In the genomic region with DNA sequence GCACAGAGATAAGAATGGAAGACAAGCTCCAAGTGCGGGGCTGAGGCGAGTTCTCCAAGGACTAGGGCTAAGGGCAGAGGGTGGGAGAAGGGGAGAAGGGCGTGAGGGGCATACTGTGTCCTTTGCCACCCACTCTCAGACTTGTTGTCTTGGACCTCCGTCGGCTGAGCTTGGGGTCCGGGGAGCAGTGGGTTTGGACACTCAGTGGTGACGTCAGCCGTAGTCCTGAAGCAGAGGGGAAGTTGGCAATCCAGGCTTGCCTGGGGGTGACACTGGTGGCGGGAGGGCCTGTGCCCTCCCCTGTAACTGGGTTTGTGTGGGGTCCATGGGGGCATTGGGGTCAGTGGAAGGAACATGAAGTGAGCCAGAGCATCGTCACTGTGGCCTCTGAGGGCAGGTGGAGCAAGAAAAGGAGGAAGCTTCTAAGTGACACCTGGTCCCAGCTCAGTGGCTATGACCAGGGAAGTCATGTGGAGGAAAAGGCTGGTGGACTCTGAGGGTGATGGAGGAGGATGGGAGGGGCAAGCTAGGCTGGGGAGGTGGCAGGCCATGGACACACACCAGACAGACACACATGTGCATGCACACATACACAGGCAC, we compare ENCODE assay signal across 10 cellular contexts. TPM values are rescaled to one million over a fixed set of nuclear protein-coding genes. Genes with fewer than 3 reads are reported as not detected.
DNase-seq lines count a peak whose midpoint lies in the region; ATAC-seq, FAIRE-seq and TF ChIP-seq lines count a peak whose summit lies in the region.
"Had no signal": no experiment of that assay in that cellular context is flagged by ENCODE, and none has a peak within 500 bp of the region (broad histone marks: within the 10 kb centered on the region; RNA-seq: fewer than 3 reads in every experiment).

No MANE protein-coding gene starts in this region.

- no peak overlapping the region for H2AFZ ChIP-seq in hepatocyte
- no peak overlapping the region for H2AFZ ChIP-seq in HepG2 (ENCODE audit: low read length)

- TF ChIP-seq RAD21 in HepG2 (CRISPR knock-in tag; IDR thresholded peaks at IDR 0.05): no peak

- no peaks in the 10 kb centered on the region for H3K9me3 Mint-ChIP-seq in activated T-cell treated with anti-CD3 and anti-CD28 coated beads, Interleukin-2, amount 50 U/mL, for 72 hours
- no peaks in the 10 kb centered on the region for H3K9me3 Mint-ChIP-seq in activated CD8-positive, alpha-beta T cell treated with anti-CD3 and anti-CD28 coated beads, Interleukin-2, amount 10 ng/mL, durations not matched to agents 7 days and 5 days (ENCODE audit: insufficient read depth)

- H3K9me3 ChIP-seq in hepatocyte (ENCODE audit: low read depth) (no peaks in the 10 kb centered on the region), suprapubic skin (no peaks in the 10 kb centered on the region), HepG2 (ENCODE audit: low read length) (no peaks in the 10 kb centered on the region), gastrocnemius medialis (no peaks in the 10 kb centered on the region)

- peak overlapping the region; percentile 75 to 79 for H3K4me3 Mint-ChIP-seq in activated T-cell treated with anti-CD3 and anti-CD28 coated beads, Interleukin-2, amount 50 U/mL, for 72 hours
- no peak overlapping the region for H3K4me3 Mint-ChIP-seq in activated CD8-positive, alpha-beta T cell treated with anti-CD3 and anti-CD28 coated beads, Interleukin-2, amount 10 ng/mL, durations not matched to agents 7 days and 5 days

- peaks cover 42% of the 10 kb centered on the region for H3K4me1 ChIP-seq in hepatocyte (ENCODE audit: insufficient read depth)
- H3K4me1 ChIP-seq in suprapubic skin: peaks cover 80% of the 10 kb centered on the region
- peaks cover 32% of the 10 kb centered on the region for H3K4me1 ChIP-seq in HepG2 (ENCODE audit: insufficient read depth, low read length)
- peaks cover 52 to 68% of the 10 kb centered on the region in 2 donors for H3K4me1 ChIP-seq in gastrocnemius medialis

- intact Hi-C loops in HepG2 (cut with micrococcal nuclease; ENCODE audit: unreplicated experiment): loop anchor here (5.0 to 10.0 kb wide), 2 partner anchors 51 to 56 kb away; no protein-coding TSS in a partner anchor
- intact Hi-C loops in gastrocnemius medialis (cut with DNase I; ENCODE audit: low total_unique reads): no loop called here

- H3K27ac Mint-ChIP-seq in activated T-cell treated with anti-CD3 and anti-CD28 coated beads, Interleukin-2, amount 50 U/mL, for 72 hours: peak overlapping the region; percentile 85
- H3K27ac Mint-ChIP-seq in activated CD8-positive, alpha-beta T cell treated with anti-CD3 and anti-CD28 coated beads, Interleukin-2, amount 10 ng/mL, durations not matched to agents 7 days and 5 days: peak overlapping the region; percentile 93

- in situ Hi-C loops in HepG2 (cut with HindIII; ENCODE audit: extremely low pct_ligation_motif_present, low pct_unique_long_range_greater_than_20kb): no loop called here
- in situ Hi-C loops in gastrocnemius medialis (cut with MboI; ENCODE audit: low sequenced_read_pairs in 4 of 4): no loop called here

- no peak overlapping the region for H3K9ac ChIP-seq in HepG2 (ENCODE audit: insufficient read depth, low read depth, low read length)

- H3K27ac ChIP-seq in hepatocyte (peak overlapping the region; percentile 72), suprapubic skin (peak overlapping the region; percentile 87), HepG2 (ENCODE audit: extremely low read length, insufficient read depth, low read length) (no peak overlapping the region), gastrocnemius medialis (peak overlapping the region in 2 of 4 donors; percentile 51 to 91)

- H3K36me3 ChIP-seq in hepatocyte (replicated peaks; ENCODE audit: insufficient read depth, low read depth) (no peaks in the 10 kb centered on the region), suprapubic skin (peaks cover 22% of the 10 kb centered on the region), HepG2 (replicated peaks in 1 of 2; ENCODE audit: control insufficient read depth in 1 of 2, insufficient read depth in 2 of 2, low read length in 2 of 2) (peaks cover 7 to 21% of the 10 kb centered on the region in 2 experiments; a peak in 3 of 5 replicates), gastrocnemius medialis (peaks cover 0 to 5% of the 10 kb centered on the region in 2 donors)

- peaks cover 2 to 4% of the 10 kb centered on the region in 2 donors for H3K36me3 Mint-ChIP-seq in activated T-cell treated with anti-CD3 and anti-CD28 coated beads, Interleukin-2, amount 50 U/mL, for 72 hours (ENCODE audit: insufficient read depth in 2 of 2)
- H3K36me3 Mint-ChIP-seq in activated CD8-positive, alpha-beta T cell treated with anti-CD3 and anti-CD28 coated beads, Interleukin-2, amount 10 ng/mL, durations not matched to agents 7 days and 5 days (ENCODE audit: low read depth): peaks cover 40% of the 10 kb centered on the region

- 93% methylated on average over 10 of the region's 10 CpGs for WGBS in hepatocyte (ENCODE audit: low lambda C conversion rate, missing lambda C conversion rate)
- 84% methylated on average over 10 of the region's 10 CpGs for WGBS in suprapubic skin
- 91% methylated on average over 10 of the region's 10 CpGs for WGBS in HepG2 (ENCODE audit: low lambda C conversion rate)

- no peak for FAIRE-seq in HepG2 (lab: Jason Lieb, UNC)

- no peak for DNase-seq in activated T-cell treated with anti-CD3 and anti-CD28 coated beads, Interleukin-2, amount 50 U/mL, for 72 hours
- DNase-seq in activated T-cell treated with anti-CD3 and anti-CD28 coated beads, Interleukin-2, amount 50 U/mL, for 1 hour: no peak
- no peak for DNase-seq in activated CD8-positive, alpha-beta T cell treated with anti-CD3 and anti-CD28 coated beads, Interleukin-2, amount 10 ng/mL, durations not matched to agents 7 days and 5 days
- no peak for DNase-seq in hepatocyte (ENCODE audit: low spot score)
- DNase-seq in suprapubic skin (ENCODE audit: low spot score in 2 of 2): no peak
- no peak for DNase-seq in HepG2 (ENCODE audit: low spot score)
- DNase-seq in gastrocnemius medialis: no peak
- DNase-seq: AML-193, NCI-H226 had no signal

- no peaks in the 10 kb centered on the region for H3K9me2 ChIP-seq in hepatocyte (replicated peaks; ENCODE audit: insufficient read depth)

- TF ChIP-seq POLR2A in suprapubic skin (IDR thresholded peaks at IDR 0.05) (no peak), HepG2 (IDR thresholded peaks at IDR 0.05; ENCODE audit: insufficient read depth in 1 of 2, low read depth in 2 of 2, low read length in 2 of 2) (no peak), gastrocnemius medialis (IDR thresholded peaks at IDR 0.05) (no peak)

- TF ChIP-seq CTCF in hepatocyte (IDR thresholded peaks at IDR 0.05; ENCODE audit: poor library complexity): no peak
- TF ChIP-seq CTCF in suprapubic skin (IDR thresholded peaks at IDR 0.05): no peak
- TF ChIP-seq CTCF in HepG2 (CRISPR knock-in tag; IDR thresholded peaks at IDR 0.05): no peak
- no peak for TF ChIP-seq CTCF in gastrocnemius medialis (IDR thresholded peaks at IDR 0.05 in 4 of 5, conservative IDR thresholded peaks at IDR 0.05 in 1 of 5)

- CTCF ChIA-PET in activated CD8-positive, alpha-beta T cell treated with anti-CD3 and anti-CD28 coated beads, Interleukin-2, amount 10 ng/mL, durations not matched to agents 7 days and 5 days (lab: Charles Lee): no interaction called here
- CTCF ChIA-PET in HepG2 (lab: Yijun Ruan, JAX; ENCODE audit: low intra/inter-chr PET ratio, low total read pairs): no interaction called here

- peaks cover 68% of the 10 kb centered on the region for H3K4me1 Mint-ChIP-seq in activated T-cell treated with anti-CD3 and anti-CD28 coated beads, Interleukin-2, amount 50 U/mL, for 72 hours (ENCODE audit: low read depth)
- peaks cover 74% of the 10 kb centered on the region for H3K4me1 Mint-ChIP-seq in activated CD8-positive, alpha-beta T cell treated with anti-CD3 and anti-CD28 coated beads, Interleukin-2, amount 10 ng/mL, durations not matched to agents 7 days and 5 days (ENCODE audit: low read depth)

- H3K27me3 ChIP-seq in hepatocyte (no peaks in the 10 kb centered on the region), suprapubic skin (no peaks in the 10 kb centered on the region), HepG2 (ENCODE audit: control insufficient read depth in 1 of 2, insufficient read depth in 2 of 2, low read length in 2 of 2) (no peaks in the 10 kb centered on the region), gastrocnemius medialis (no peaks in the 10 kb centered on the region)

- no peak overlapping the region for H3K4me2 ChIP-seq in hepatocyte
- no peak overlapping the region for H3K4me2 ChIP-seq in HepG2 (ENCODE audit: low read depth, low read length)

- H3K27me3 Mint-ChIP-seq in activated T-cell treated with anti-CD3 and anti-CD28 coated beads, Interleukin-2, amount 50 U/mL, for 72 hours (ENCODE audit: low read depth): no peaks in the 10 kb centered on the region
- no peaks in the 10 kb centered on the region for H3K27me3 Mint-ChIP-seq in activated CD8-positive, alpha-beta T cell treated with anti-CD3 and anti-CD28 coated beads, Interleukin-2, amount 10 ng/mL, durations not matched to agents 7 days and 5 days (ENCODE audit: low read depth)

- no peak for TF ChIP-seq EP300 in suprapubic skin (IDR thresholded peaks at IDR 0.05)
- TF ChIP-seq EP300 in HepG2 (IDR thresholded peaks at IDR 0.05; ENCODE audit: low read depth in 2 of 2, low read length in 2 of 2): no peak
- TF ChIP-seq EP300 in HepG2 (CRISPR knock-in tag; IDR thresholded peaks at IDR 0.05; ENCODE audit: borderline replicate concordance): no peak

- H3K79me2 ChIP-seq in hepatocyte (peaks cover 92% of the 10 kb centered on the region), HepG2 (ENCODE audit: insufficient read depth, low read length) (peaks cover 70% of the 10 kb centered on the region)

- H4K20me1 ChIP-seq in hepatocyte (ENCODE audit: insufficient read depth, poor library complexity, severe bottlenecking) (peaks cover 37% of the 10 kb centered on the region), HepG2 (ENCODE audit: insufficient read depth, low read length) (no peaks in the 10 kb centered on the region; the same call in 1 of the 2 replicates)

- POLR2A ChIA-PET in activated CD8-positive, alpha-beta T cell treated with anti-CD3 and anti-CD28 coated beads, Interleukin-2, amount 10 ng/mL, durations not matched to agents 7 days and 5 days (lab: Charles Lee): no interaction called here
- POLR2A ChIA-PET in HepG2 (lab: Yijun Ruan, JAX): no interaction called here

- no peak for ATAC-seq in activated T-cell treated with anti-CD3 and anti-CD28 coated beads, Interleukin-2, amount 50 U/mL, for 72 hours (replicated peaks in 1 of 2)
- ATAC-seq in activated CD8-positive, alpha-beta T cell treated with anti-CD3 and anti-CD28 coated beads, Interleukin-2, amount 10 ng/mL, durations not matched to agents 7 days and 5 days: no peak
- ATAC-seq in HepG2: no peak
- ATAC-seq in gastrocnemius medialis: no peak
- ATAC-seq in GM18520 (IDR thresholded peaks at IDR 0.05; ENCODE audit: unreplicated experiment): no peak

- H3K4me3 ChIP-seq in hepatocyte: no peak overlapping the region
- H3K4me3 ChIP-seq in suprapubic skin: no peak overlapping the region
- H3K4me3 ChIP-seq in HepG2 (replicated peaks in 1 of 3; ENCODE audit: insufficient read depth in 1 of 3, low read depth in 2 of 3, low read length in 3 of 3): no peak overlapping the region
- H3K4me3 ChIP-seq in gastrocnemius medialis: no peak overlapping the region

- no TSS peak for BruUV-seq in HepG2 (replicated peaks; lab: Mats Ljungman, UMichigan)

RNA-seq across cellular contexts. Expression of gene CD99, which starts 17.6 kb away (rescaled TPM):
- total RNA-seq in activated T-cell treated with anti-CD3 and anti-CD28 coated beads, Interleukin-2, amount 50 U/mL, for 72 hours: 100 to 1,000 TPM; 148 to 222 TPM
- total RNA-seq in activated CD8-positive, alpha-beta T cell treated with anti-CD3 and anti-CD28 coated beads, Interleukin-2, amount 10 ng/mL, durations not matched to agents 7 days and 5 days: 100 to 1,000 TPM; 208 to 219 TPM
- 329 and 362 TPM in 2 replicates for total RNA-seq in hepatocyte
- 565 and 637 TPM in 2 replicates for polyA plus RNA-seq in hepatocyte
- total RNA-seq in suprapubic skin: 100 to 1,000 TPM; 162 to 192 (median 179) TPM
- 57.9 and 111 TPM in 2 replicates for total RNA-seq in HepG2 (2016; rRNA removed; fragmentation: Illumina TruSeq; extraction: Trizol)
- total RNA-seq in HepG2 (2016; cell fraction: cytosol; rRNA removed; fragmentation: Illumina TruSeq; extraction: Trizol; ENCODE audit: low read depth): 64.5 and 76.9 TPM in 2 replicates
- 52.0 and 103 TPM in 2 replicates for total RNA-seq in HepG2 (2016; cell fraction: insoluble cytoplasmic fraction; rRNA removed; fragmentation: Illumina TruSeq; extraction: Trizol)
- total RNA-seq in HepG2 (2016; cell fraction: membrane; rRNA removed; fragmentation: Illumina TruSeq; extraction: Trizol): 78.1 and 98.3 TPM in 2 replicates
- total RNA-seq in HepG2 (2016; cell fraction: nucleus; rRNA removed; fragmentation: Illumina TruSeq; extraction: Trizol): 96.6 and 113 TPM in 2 replicates
- polyA plus RNA-seq in HepG2 (2011; rRNA removed): 77.7 and 78.8 TPM in 2 replicates
- 125 and 154 TPM in 2 replicates for polyA plus RNA-seq in HepG2 (2011; cell fraction: cytosol; rRNA removed)
- 95.3 and 97.6 TPM in 2 replicates for polyA plus RNA-seq in HepG2 (2011; cell fraction: nucleus; rRNA removed)
- polyA plus RNA-seq in HepG2 (2012): 165 and 308 TPM in 2 replicates
- polyA plus RNA-seq in HepG2 (2016; cell fraction: cytosol; fragmentation: Illumina TruSeq; extraction: Trizol; ENCODE audit: low read depth): 210 and 248 TPM in 2 replicates
- polyA plus RNA-seq in HepG2 (2016; cell fraction: insoluble cytoplasmic fraction; fragmentation: Illumina TruSeq; extraction: Trizol; ENCODE audit: low read depth): 125 and 147 TPM in 2 replicates
- 191 and 218 TPM in 2 replicates for polyA plus RNA-seq in HepG2 (2016; cell fraction: membrane; fragmentation: Illumina TruSeq; extraction: Trizol; ENCODE audit: low read depth)
- polyA plus RNA-seq in HepG2 (2016; cell fraction: nucleus; fragmentation: Illumina TruSeq; extraction: Trizol; ENCODE audit: insufficient read depth, low read depth): 304 and 330 TPM in 2 replicates
- 27.9 and 30.5 TPM in 2 replicates for polyA minus RNA-seq in HepG2 (2011; rRNA and poly(A)+ RNA removed; ENCODE audit: low replicate concordance)
- polyA minus RNA-seq in HepG2 (2011; cell fraction: cytosol; rRNA and poly(A)+ RNA removed): 59.3 and 60.8 TPM in 2 replicates
- 32.6 TPM in 2 replicates for polyA minus RNA-seq in HepG2 (2011; cell fraction: nucleus; rRNA and poly(A)+ RNA removed)
- total RNA-seq in gastrocnemius medialis: 100 to 1,000 TPM; 110 to 207 (median 133) TPM

RNA-seq across cellular contexts. Expression of gene XG, which starts 43.1 kb away (rescaled TPM):
- not detected for total RNA-seq in activated T-cell treated with anti-CD3 and anti-CD28 coated beads, Interleukin-2, amount 50 U/mL, for 72 hours
- total RNA-seq in activated CD8-positive, alpha-beta T cell treated with anti-CD3 and anti-CD28 coated beads, Interleukin-2, amount 10 ng/mL, durations not matched to agents 7 days and 5 days: not detected
- 0.12 and 0.53 TPM in 2 replicates for total RNA-seq in hepatocyte
- 0.15 and 0.64 TPM in 2 replicates for polyA plus RNA-seq in hepatocyte
- 10 to 100 TPM; 17.7 to 75.4 (median 38.7) TPM for total RNA-seq in suprapubic skin
- not detected in 2 replicates for total RNA-seq in HepG2 (2016; rRNA removed; fragmentation: Illumina TruSeq; extraction: Trizol)
- total RNA-seq in HepG2 (2016; cell fraction: cytosol; rRNA removed; fragmentation: Illumina TruSeq; extraction: Trizol; ENCODE audit: low read depth): not detected in 2 replicates
- total RNA-seq in HepG2 (2016; cell fraction: insoluble cytoplasmic fraction; rRNA removed; fragmentation: Illumina TruSeq; extraction: Trizol): not detected in 2 replicates
- total RNA-seq in HepG2 (2016; cell fraction: membrane; rRNA removed; fragmentation: Illumina TruSeq; extraction: Trizol): not detected in 2 replicates
- not detected in 2 replicates for total RNA-seq in HepG2 (2016; cell fraction: nucleus; rRNA removed; fragmentation: Illumina TruSeq; extraction: Trizol)
- not detected in 2 replicates for polyA plus RNA-seq in HepG2 (2011; rRNA removed)
- not detected in 2 replicates for polyA plus RNA-seq in HepG2 (2011; cell fraction: cytosol; rRNA removed)
- polyA plus RNA-seq in HepG2 (2011; cell fraction: nucleus; rRNA removed): not detected in 2 replicates
- 0.07 TPM in 1 of 2 replicates, not detected in the other for polyA plus RNA-seq in HepG2 (2012)
- not detected in 2 replicates for polyA plus RNA-seq in HepG2 (2016; cell fraction: cytosol; fragmentation: Illumina TruSeq; extraction: Trizol; ENCODE audit: low read depth)
- polyA plus RNA-seq in HepG2 (2016; cell fraction: insoluble cytoplasmic fraction; fragmentation: Illumina TruSeq; extraction: Trizol; ENCODE audit: low read depth): not detected in 2 replicates
- polyA plus RNA-seq in HepG2 (2016; cell fraction: membrane; fragmentation: Illumina TruSeq; extraction: Trizol; ENCODE audit: low read depth): not detected in 2 replicates
- polyA plus RNA-seq in HepG2 (2016; cell fraction: nucleus; fragmentation: Illumina TruSeq; extraction: Trizol; ENCODE audit: insufficient read depth, low read depth): not detected in 2 replicates
- polyA minus RNA-seq in HepG2 (2011; rRNA and poly(A)+ RNA removed; ENCODE audit: low replicate concordance): not detected in 2 replicates
- polyA minus RNA-seq in HepG2 (2011; cell fraction: cytosol; rRNA and poly(A)+ RNA removed): not detected in 2 replicates
- polyA minus RNA-seq in HepG2 (2011; cell fraction: nucleus; rRNA and poly(A)+ RNA removed): not detected in 2 replicates
- 1 to 10 TPM in 3 of 4 donors, under 1 TPM in 1; 0.97 to 2.4 (median 1.9) TPM for total RNA-seq in gastrocnemius medialis

Comparison
In these comparisons a context has a peak if more than half of its experiments do, and no peak if none do; other contexts are left out.
1. RNA of gene XG, which starts 43.1 kb away (total RNA-seq): 17.7 to 75.4 TPM in suprapubic skin; 0.97 to 2.4 TPM in gastrocnemius medialis, 0.12 to 0.53 TPM in hepatocyte, not detected in activated CD8-positive, alpha-beta T cell treated with anti-CD3 and anti-CD28 coated beads, Interleukin-2, amount 10 ng/mL, durations not matched to agents 7 days and 5 days, not detected in activated T-cell treated with anti-CD3 and anti-CD28 coated beads, Interleukin-2, amount 50 U/mL, for 72 hours and not detected in HepG2; every median in the first group is over 4 times any median in the second.